ENCODE assay signal across 20 cellular contexts in genomic region chr5:155489949-155490348, GRCh38.
"Had no signal": no experiment of that assay in that cellular context is flagged by ENCODE, and none has a peak within 500 bp of the region (broad histone marks: within the 10 kb centered on the region; RNA-seq: fewer than 3 reads in every experiment).

No MANE protein-coding gene starts in this region.

- H3K36me3 ChIP-seq: esophagus squamous epithelium, lower lobe of right lung, prostate gland, stomach, thyroid gland had no signal

- H3K27me3 ChIP-seq: esophagus squamous epithelium, stomach, thyroid gland had no signal

- H3K4me3 ChIP-seq: esophagus squamous epithelium, lower lobe of right lung, prostate gland, stomach, thyroid gland had no signal

- DNase-seq: cerebellar nuclear complex; cortex of kidney; effector memory CD8-positive, alpha-beta T cell; erythroblast; esophagus squamous epithelium; foreskin melanocyte; glutamatergic neuron; lower lobe of right lung; naive thymus-derived CD8-positive, alpha-beta T cell; nephron progenitor cell; nucleus accumbens; stimulated activated CD4-positive, alpha-beta T cell treated with anti-CD3 and anti-CD28 coated beads, Interleukin-2, amount 100 ng/mL, for 24 hours; stimulated activated CD4-positive, alpha-beta T cell treated with anti-CD3 and anti-CD28 coated beads, Interleukin-4, amount 100 ng/mL, for 24 hours; stimulated activated naive CD4-positive, alpha-beta T cell treated with Interleukin-2 at 50 U/mL for 16 hours; stomach; thyroid gland; trophoblast cell had no signal

- H3K4me1 ChIP-seq: esophagus squamous epithelium, lower lobe of right lung, prostate gland, stomach had no signal

- ATAC-seq: effector memory CD8-positive, alpha-beta T cell; lower lobe of right lung; naive thymus-derived CD8-positive, alpha-beta T cell; sciatic nerve; stimulated activated effector memory CD8-positive, alpha-beta T cell treated with anti-CD3 and anti-CD28 coated beads, Interleukin-12 subunit alpha, Interleukin-12 subunit beta, amount 100 ng/mL, for 72 hours had no signal

- H3K27ac ChIP-seq: esophagus squamous epithelium, lower lobe of right lung, prostate gland, stomach, thyroid gland had no signal

- H3K9me3 ChIP-seq: esophagus squamous epithelium, lower lobe of right lung, prostate gland, stomach, thyroid gland had no signal
